Comparison of ENCODE assay signal across 9 cellular contexts in genomic region chr6:42771741-42772100, GRCh38. TPM values are rescaled to one million over a fixed set of nuclear protein-coding genes. Genes with fewer than 3 reads are reported as not detected.
DNase-seq lines count a peak whose midpoint lies in the region; ATAC-seq, FAIRE-seq and TF ChIP-seq lines count a peak whose summit lies in the region.
"Had no signal": no experiment of that assay in that cellular context is flagged by ENCODE, and none has a peak within 500 bp of the region (broad histone marks: within the 10 kb centered on the region; RNA-seq: fewer than 3 reads in every experiment).

No MANE protein-coding gene starts in this region.

- H3K4ac ChIP-seq in H1 (replicated peaks; ENCODE audit: insufficient read length, low read depth, low read length) = no peak overlapping the region

- H3K4me3 ChIP-seq in OCI-LY7 (ENCODE audit: low read depth, low read length, poor library complexity, severe bottlenecking) = peak overlapping the region; percentile 67
- peak overlapping the region in 1 of 4 experiments; percentile 52; a peak in 1 of 8 replicates for H3K4me3 ChIP-seq in H1 (ENCODE audit: extremely low read depth in 1 of 4, insufficient read depth in 2 of 4, low read depth in 3 of 4, low read length in 4 of 4)
- peak overlapping the region in 1 of 4 donors; percentile 27 for H3K4me3 ChIP-seq in transverse colon

- no peak for DNase-seq in activated naive CD4-positive, alpha-beta T cell treated with anti-CD3 and anti-CD28 coated beads for 36 hours
- DNase-seq in activated naive CD4-positive, alpha-beta T cell treated with anti-CD3 and anti-CD28 coated beads, Interleukin-2, amount 50 U/mL, for 16 hours = no peak
- DNase-seq in OCI-LY7 (ENCODE audit: low spot score) (peak; percentile 51), H1 (ENCODE audit: low read depth in 1 of 2, low spot score in 2 of 2) (no peak), transverse colon (no peak), NCI-H2081 treated with DMSO at 0.1 percent for 48 hours (lab: John Stamatoyannopoulos, UW) (no peak), DMS114 treated with DMSO at 0.1 percent for 48 hours (lab: John Stamatoyannopoulos, UW; ENCODE audit: unreplicated experiment) (no peak), left lobe of liver (ENCODE audit: low spot score) (no peak)
- DNase-seq: BE2C had no signal

- H3K9me3 ChIP-seq in OCI-LY7 (ENCODE audit: low read length) = no peaks in the 10 kb centered on the region
- H3K9me3 ChIP-seq in H1 (ENCODE audit: insufficient read depth in 2 of 2, low read depth in 1 of 2, low read length in 1 of 2) = no peaks in the 10 kb centered on the region
- no peaks in the 10 kb centered on the region for H3K9me3 ChIP-seq in transverse colon
- H3K9me3 ChIP-seq: BE2C had no signal

- H3K4me1 ChIP-seq in OCI-LY7 (ENCODE audit: insufficient read depth, low read length, poor library complexity, severe bottlenecking) (peaks cover 72% of the 10 kb centered on the region), H1 (replicated peaks in 1 of 4; ENCODE audit: control insufficient read depth in 3 of 4, insufficient read depth in 4 of 4, low read length in 3 of 4) (peaks cover 5 to 16% (median 7%) of the 10 kb centered on the region in 4 experiments; a peak in 6 of 7 replicates), transverse colon (peaks cover 7 to 30% (median 19%) of the 10 kb centered on the region in 4 donors)
- H3K4me1 ChIP-seq: BE2C had no signal

- H3K23ac ChIP-seq in H1 (ENCODE audit: insufficient read length) = no peak overlapping the region

- H3K27ac ChIP-seq in OCI-LY7 (ENCODE audit: low read depth, low read length, poor library complexity, severe bottlenecking) (peak overlapping the region; percentile 96), H1 (ENCODE audit: low read depth, low read length) (no peak overlapping the region), transverse colon (peak overlapping the region; percentile 47 to 76 (median 56))

- in situ Hi-C loops in transverse colon (cut with MboI; ENCODE audit: low pct_ligation_motif_present in 1 of 4, low pct_unique_long_range_greater_than_20kb in 1 of 4, low sequenced_read_pairs in 3 of 4) = no loop called here

- 67% methylated on average over 3 of the region's 3 CpGs; no CpG with 5 or more reads in 1 of the 2 experiments for WGBS in H1 (ENCODE audit: extremely low coverage in 1 of 2, insufficient coverage in 1 of 2, insufficient read length in 1 of 2, insufficient replicate concordance in 2 of 2, low coverage in 1 of 2, low lambda C conversion rate in 2 of 2, missing lambda C conversion rate in 1 of 2), 2 experiments
- 45 to 49% methylated on average over 3 of the region's 3 CpGs for WGBS in transverse colon (ENCODE audit: low coverage in 1 of 2), 2 donors

- H2AFZ ChIP-seq in OCI-LY7 (ENCODE audit: low read length) (peak overlapping the region; percentile 11; the same call in 1 of the 2 replicates), H1 (ENCODE audit: low read length) (no peak overlapping the region)

- POLR2A ChIA-PET in OCI-LY7 (lab: Charles Lee) (interaction anchor here (0.6 to 27.1 kb wide), 6 partner anchors 9 to 25 kb away, joined by 4 to 494 read pairs (median 20); partner anchors contain the start of genes BICRAL and TBCC), H1 (lab: Charles Lee; ENCODE audit: partially characterized antibody) (interaction anchor here (1.2 to 16.3 kb wide), 7 partner anchors 11 to 108 kb away, joined by 3 to 268 read pairs (median 37); partner anchors contain the start of genes BICRAL, RPL7L1 and TBCC)

- H3K4me1 Mint-ChIP-seq in activated naive CD4-positive, alpha-beta T cell treated with anti-CD3 and anti-CD28 coated beads for 36 hours (ENCODE audit: low read depth) = peaks cover 62% of the 10 kb centered on the region

- H2BK20ac ChIP-seq in H1 (ENCODE audit: low read length) = no peak overlapping the region

- H2AK5ac ChIP-seq in H1 (ENCODE audit: low read depth, low read length) = no peak overlapping the region

- TF ChIP-seq EP300 in H1 (IDR thresholded peaks at IDR 0.05; ENCODE audit: borderline replicate concordance in 1 of 2, low read depth in 2 of 2, low read length in 2 of 2) = no peak
- no peak for TF ChIP-seq EP300 in transverse colon (IDR thresholded peaks at IDR 0.05; ENCODE audit: low read depth)

- BruUV-seq in OCI-LY7 (replicated peaks; lab: Mats Ljungman, UMichigan) = TSS peak; percentile 74

- CTCF ChIA-PET in activated naive CD4-positive, alpha-beta T cell treated with anti-CD3 and anti-CD28 coated beads for 36 hours (lab: Charles Lee) = interaction anchor here (1.0 to 1.3 kb wide), 3 partner anchors 11 to 106 kb away, joined by 3 to 4 read pairs (median 3); no protein-coding TSS in a partner anchor
- CTCF ChIA-PET in OCI-LY7 (lab: Charles Lee; ENCODE audit: unreplicated experiment) (interaction anchor here (0.6 to 1.4 kb wide), 3 partner anchors 24 to 410 kb away, joined by 3 read pairs; partner anchors contain the start of gene CUL9), H1 (lab: Charles Lee; ENCODE audit: partially characterized antibody) (interaction anchor here (0.8 kb wide), 1 partner anchor 13 kb away, joined by 3 read pairs; no protein-coding TSS in a partner anchor)

- H3K27me3 ChIP-seq in H1 (replicated peaks in 1 of 4; ENCODE audit: control insufficient read depth in 3 of 4, extremely low read depth in 1 of 4, insufficient read depth in 3 of 4, low read length in 3 of 4) (no peaks in the 10 kb centered on the region; a peak in 1 of 7 replicates), transverse colon (no peaks in the 10 kb centered on the region)
- H3K27me3 ChIP-seq: BE2C had no signal

- intact Hi-C loops in activated naive CD4-positive, alpha-beta T cell treated with anti-CD3 and anti-CD28 coated beads for 36 hours (cut with micrococcal nuclease) = loop anchor here (1.0 to 10.0 kb wide), 9 partner anchors 13 to 803 kb away; partner anchors contain the start of genes ABCC10, POLH, PPP2R5D and RPL7L1
- intact Hi-C loops in OCI-LY7 (cut with micrococcal nuclease; ENCODE audit: unreplicated experiment) = loop anchor here (1.0 kb wide), 2 partner anchors 12 to 25 kb away; partner anchors contain the start of gene TBCC
- intact Hi-C loops in transverse colon (cut with DNase I; ENCODE audit: low total_unique reads) = no loop called here

- H4K8ac ChIP-seq in H1 (ENCODE audit: extremely low read depth, insufficient read depth, low read length) = no peak overlapping the region

- TF ChIP-seq POLR2A in H1 (IDR thresholded peaks at IDR 0.05; ENCODE audit: control extremely low read depth in 1 of 2, low read depth in 2 of 2, low read length in 2 of 2) (no peak), transverse colon (IDR thresholded peaks at IDR 0.05) (no peak)

- H2BK15ac ChIP-seq in H1 (ENCODE audit: low read length) = no peak overlapping the region

- no peak overlapping the region for H3K56ac ChIP-seq in H1 (replicated peaks; ENCODE audit: insufficient read length, low read depth, low read length)

- no peaks in the 10 kb centered on the region for H3K36me3 ChIP-seq in OCI-LY7 (ENCODE audit: insufficient read depth, low read length)
- H3K36me3 ChIP-seq in H1 (ENCODE audit: control insufficient read depth in 2 of 4, insufficient read depth in 4 of 4, low read length in 3 of 4) = no peaks in the 10 kb centered on the region; a peak in 1 of 8 replicates
- no peaks in the 10 kb centered on the region for H3K36me3 ChIP-seq in transverse colon
- H3K36me3 ChIP-seq: BE2C had no signal

- peaks cover 46% of the 10 kb centered on the region; the same call in 1 of the 2 replicates for H3K79me2 ChIP-seq in OCI-LY7 (ENCODE audit: insufficient read depth, low read depth, low read length)
- no peaks in the 10 kb centered on the region for H3K79me2 ChIP-seq in H1 (ENCODE audit: control insufficient read depth in 1 of 2, insufficient read depth in 2 of 2, low read length in 2 of 2)

- peak overlapping the region; percentile 94 for H3K4me2 ChIP-seq in OCI-LY7 (ENCODE audit: low read length)
- H3K4me2 ChIP-seq in H1 (ENCODE audit: insufficient read depth in 1 of 2, low read depth in 2 of 2, low read length in 2 of 2) = peak overlapping the region; percentile 55 to 65; a peak in 3 of 4 replicates

- H4K20me1 ChIP-seq in OCI-LY7 (ENCODE audit: insufficient read depth, low read length) = no peaks in the 10 kb centered on the region
- no peaks in the 10 kb centered on the region for H4K20me1 ChIP-seq in H1 (replicated peaks in 1 of 2; ENCODE audit: control insufficient read depth in 1 of 2, insufficient read depth in 2 of 2, low read length in 2 of 2)

- H3K36me3 Mint-ChIP-seq in activated naive CD4-positive, alpha-beta T cell treated with anti-CD3 and anti-CD28 coated beads for 36 hours (ENCODE audit: low read depth) = no peaks in the 10 kb centered on the region

- H4K91ac ChIP-seq in H1 (replicated peaks; ENCODE audit: insufficient read length, low read length) = no peak overlapping the region

- H3K27me3 Mint-ChIP-seq in activated naive CD4-positive, alpha-beta T cell treated with anti-CD3 and anti-CD28 coated beads for 36 hours (ENCODE audit: low read depth) = no peaks in the 10 kb centered on the region

- no peak for ATAC-seq in left lobe of liver

- H3K79me1 ChIP-seq in H1 (ENCODE audit: low read depth, low read length) = peaks cover 2% of the 10 kb centered on the region

- H3K9me3 Mint-ChIP-seq in activated naive CD4-positive, alpha-beta T cell treated with anti-CD3 and anti-CD28 coated beads for 36 hours = no peaks in the 10 kb centered on the region

- no peak for TF ChIP-seq RAD21 in H1 (IDR thresholded peaks at IDR 0.05 in 1 of 2, conservative IDR thresholded peaks at IDR 0.05 in 1 of 2; ENCODE audit: low read depth in 2 of 2, low read length in 2 of 2)

- no peak overlapping the region for H2BK120ac ChIP-seq in H1 (replicated peaks; ENCODE audit: low read depth, low read length)

- FAIRE-seq in H1 (lab: Jason Lieb, UNC) = no peak

- H2BK5ac ChIP-seq in H1 (ENCODE audit: low read depth, low read length) = no peak overlapping the region

- H2BK12ac ChIP-seq in H1 (ENCODE audit: low read depth, low read length) = no peak overlapping the region

- no peaks in the 10 kb centered on the region for H3K23me2 ChIP-seq in H1 (ENCODE audit: low read depth, low read length)

- H3K14ac ChIP-seq in H1 (ENCODE audit: insufficient read length) = no peak overlapping the region

- H3K9me2 ChIP-seq in OCI-LY7 (ENCODE audit: insufficient read depth, low read length) = no peaks in the 10 kb centered on the region

- no peak overlapping the region for H3K18ac ChIP-seq in H1 (ENCODE audit: extremely low read depth, low read length)

- H3K4me3 Mint-ChIP-seq in activated naive CD4-positive, alpha-beta T cell treated with anti-CD3 and anti-CD28 coated beads for 36 hours = peak overlapping the region; percentile 71

- H3K9ac ChIP-seq in H1 (replicated peaks in 1 of 4; ENCODE audit: extremely low read depth in 1 of 4, low read depth in 3 of 4, low read length in 3 of 4) = 0 out of 7 replicates have a peak overlapping the region, but pooled peaks of 1 of the 4 experiments have one; percentile 29

- no peak for TF ChIP-seq CTCF in OCI-LY7 (conservative IDR thresholded peaks at IDR 0.05; ENCODE audit: low read length)
- TF ChIP-seq CTCF in H1 (IDR thresholded peaks at IDR 0.05; ENCODE audit: control extremely low read depth in 1 of 3, insufficient read depth in 1 of 3, low read depth in 1 of 3, low read length in 3 of 3) = no peak
- TF ChIP-seq CTCF in transverse colon (IDR thresholded peaks at IDR 0.05) = no peak

- H3K27ac Mint-ChIP-seq in activated naive CD4-positive, alpha-beta T cell treated with anti-CD3 and anti-CD28 coated beads for 36 hours = peak overlapping the region; percentile 96

- no peak overlapping the region for H4K5ac ChIP-seq in H1 (ENCODE audit: insufficient read length, low read depth, low read length)

RNA-seq across cellular contexts. Expression of gene BICRAL, which starts 10.1 kb away (rescaled TPM):
- 1 to 10 TPM; 7.8 to 7.9 TPM for total RNA-seq in activated naive CD4-positive, alpha-beta T cell treated with anti-CD3 and anti-CD28 coated beads for 36 hours
- total RNA-seq in OCI-LY7 (2014; rRNA removed; shearing (Covaris generic)) = 8.0 and 10.3 TPM in 2 replicates
- total RNA-seq in OCI-LY7 (2022) (25.7 and 27.8 TPM in 2 replicates), transverse colon (10 to 100 TPM; 14.7 to 34.8 (median 21.5) TPM), left lobe of liver (5.4 TPM)
- 12.2 and 12.7 TPM in 2 replicates for total RNA-seq in H1 (2021; fragmentation: NEBNext Ultra II Directional; extraction: Animal tissue kit (Norgen Biotek cat#: 25700))
- 6.9 and 9.4 TPM in 2 replicates for polyA plus RNA-seq in H1 (2011; rRNA removed)
- polyA plus RNA-seq in H1 (2011; cell fraction: cytosol; rRNA removed) = 7.6 TPM
- 6.5 TPM for polyA plus RNA-seq in H1 (2011; cell fraction: nucleus; rRNA removed)
- 4.7 to 6.8 TPM (median 5.4 TPM) in 4 replicates for polyA plus RNA-seq in H1 (2012, experiment 1 of 2)
- 0.54 TPM for polyA plus RNA-seq in H1 (2012, experiment 2 of 2)
- polyA plus RNA-seq in H1 (2013, experiment 1 of 2) = 5.9 TPM
- polyA plus RNA-seq in H1 (2013, experiment 2 of 2) = 5.5 TPM
- 34.5 and 34.8 TPM in 2 replicates for polyA minus RNA-seq in H1 (2011; rRNA and poly(A)+ RNA removed)
- polyA minus RNA-seq in H1 (2011; cell fraction: cytosol; rRNA and poly(A)+ RNA removed) = 11.2 TPM
- 14.8 TPM for polyA minus RNA-seq in H1 (2011; cell fraction: nucleus; rRNA and poly(A)+ RNA removed)

RNA-seq across cellular contexts. Expression of gene TBCC, which starts 25.8 kb away (rescaled TPM):
- 10 to 100 TPM; 12.6 to 12.9 TPM for total RNA-seq in activated naive CD4-positive, alpha-beta T cell treated with anti-CD3 and anti-CD28 coated beads for 36 hours
- total RNA-seq in OCI-LY7 (2014; rRNA removed; shearing (Covaris generic)) = 118 and 136 TPM in 2 replicates
- total RNA-seq in OCI-LY7 (2022) = 69.2 and 78.0 TPM in 2 replicates
- 25.5 and 27.3 TPM in 2 replicates for total RNA-seq in H1 (2021; fragmentation: NEBNext Ultra II Directional; extraction: Animal tissue kit (Norgen Biotek cat#: 25700))
- polyA plus RNA-seq in H1 (2011; rRNA removed) = 22.7 and 28.9 TPM in 2 replicates
- polyA plus RNA-seq in H1 (2011; cell fraction: cytosol; rRNA removed) = 24.6 TPM
- 20.6 TPM for polyA plus RNA-seq in H1 (2011; cell fraction: nucleus; rRNA removed)
- polyA plus RNA-seq in H1 (2012, experiment 1 of 2) = 22.5 to 26.8 TPM (median 24.3 TPM) in 4 replicates
- polyA plus RNA-seq in H1 (2012, experiment 2 of 2) = 31.6 TPM
- 21.4 TPM for polyA plus RNA-seq in H1 (2013, experiment 1 of 2)
- 21.0 TPM for polyA plus RNA-seq in H1 (2013, experiment 2 of 2)
- 6.4 and 12.0 TPM in 2 replicates for polyA minus RNA-seq in H1 (2011; rRNA and poly(A)+ RNA removed)
- 9.9 TPM for polyA minus RNA-seq in H1 (2011; cell fraction: cytosol; rRNA and poly(A)+ RNA removed)
- polyA minus RNA-seq in H1 (2011; cell fraction: nucleus; rRNA and poly(A)+ RNA removed) = 15.3 TPM
- 10 to 100 TPM in 3 of 4 donors, 1 to 10 TPM in 1; 5.2 to 43.3 (median 27.3) TPM for total RNA-seq in transverse colon
- 6.6 TPM for total RNA-seq in left lobe of liver

RNA-seq across cellular contexts. Expression of gene PRPH2, which starts 49.3 kb away (rescaled TPM):
- not detected for total RNA-seq in activated naive CD4-positive, alpha-beta T cell treated with anti-CD3 and anti-CD28 coated beads for 36 hours
- total RNA-seq in OCI-LY7 (2014; rRNA removed; shearing (Covaris generic)) = not detected in 2 replicates
- total RNA-seq in OCI-LY7 (2022) = not detected in 2 replicates
- total RNA-seq in H1 (2021; fragmentation: NEBNext Ultra II Directional; extraction: Animal tissue kit (Norgen Biotek cat#: 25700)) = 0.61 and 0.65 TPM in 2 replicates
- polyA plus RNA-seq in H1 (2011; rRNA removed) = 0.23 and 0.33 TPM in 2 replicates
- 0.44 TPM for polyA plus RNA-seq in H1 (2011; cell fraction: cytosol; rRNA removed)
- 0.56 TPM for polyA plus RNA-seq in H1 (2011; cell fraction: nucleus; rRNA removed)
- 0.32 to 0.58 TPM (median 0.48 TPM) in 4 replicates for polyA plus RNA-seq in H1 (2012, experiment 1 of 2)
- polyA plus RNA-seq in H1 (2012, experiment 2 of 2) = 0.10 TPM
- 0.51 TPM for polyA plus RNA-seq in H1 (2013, experiment 1 of 2)
- 0.42 TPM for polyA plus RNA-seq in H1 (2013, experiment 2 of 2)
- 0.73 and 1.5 TPM in 2 replicates for polyA minus RNA-seq in H1 (2011; rRNA and poly(A)+ RNA removed)
- polyA minus RNA-seq in H1 (2011; cell fraction: cytosol; rRNA and poly(A)+ RNA removed) = 0.37 TPM
- polyA minus RNA-seq in H1 (2011; cell fraction: nucleus; rRNA and poly(A)+ RNA removed) = 0.30 TPM
- 1 to 10 TPM in 1 of 4 donors, under 1 TPM in 2, not detected in 1; 0.27 to 1.1 (median 0.32) TPM for total RNA-seq in transverse colon
- not detected for total RNA-seq in left lobe of liver
